Comparison of ENCODE assay signal across 21 cellular contexts in genomic region chrX:49019599-49020249, GRCh38.
"Had no signal": no experiment of that assay in that cellular context is flagged by ENCODE, and none has a peak within 500 bp of the region (broad histone marks: within the 10 kb centered on the region; RNA-seq: fewer than 3 reads in every experiment).

No MANE protein-coding gene starts in this region.

- H3K27ac ChIP-seq: ascending aorta, breast epithelium, esophagus muscularis mucosa, heart right ventricle, right atrium auricular region, thyroid gland had no signal

- DNase-seq: activated CD4-positive, alpha-beta T cell treated with anti-CD3 and anti-CD28 coated beads for 48 hours; activated CD4-positive, CD25-positive, alpha-beta regulatory T cell; activated CD8-positive, alpha-beta T cell treated with anti-CD3 and anti-CD28 coated beads, Interleukin-2, amount 10 ng/mL, durations not matched to agents 7 days and 5 days; activated naive CD4-positive, alpha-beta T cell treated with anti-CD3 and anti-CD28 coated beads, Interleukin-2, amount 10 ng/mL, durations not matched to agents 7 days and 5 days; activated naive CD8-positive, alpha-beta T cell treated with anti-CD3 and anti-CD28 coated beads, Interleukin-2, amount 50 U/mL, for 24 hours; activated T-cell treated with anti-CD3 and anti-CD28 coated beads, Interleukin-2, amount 50 U/mL, for 24 hours; cerebellar nuclear complex; effector CD4-positive, alpha-beta T cell; heart right ventricle; kidney glomerular epithelial cell; left ventricle myocardium superior; mesenchymal stem cell; naive B cell; stimulated activated CD4-positive, alpha-beta T cell treated with anti-CD3 and anti-CD28 coated beads, Interleukin-2, amount 100 ng/mL, for 24 hours; stimulated activated naive CD4-positive, alpha-beta T cell treated with Interleukin-2 at 50 U/mL for 16 hours; thyroid gland had no signal

- H3K27me3 ChIP-seq: ascending aorta, esophagus muscularis mucosa, heart right ventricle, right atrium auricular region, thyroid gland had no signal

- H3K4me3 ChIP-seq: ascending aorta, breast epithelium, esophagus muscularis mucosa, heart right ventricle, mucosa of descending colon, right atrium auricular region, thyroid gland had no signal

- H3K36me3 ChIP-seq: ascending aorta, breast epithelium, right atrium auricular region, thyroid gland had no signal

- H3K4me1 ChIP-seq: ascending aorta, breast epithelium, esophagus muscularis mucosa, heart right ventricle, right atrium auricular region, thyroid gland had no signal

- ATAC-seq: activated CD8-positive, alpha-beta T cell treated with anti-CD3 and anti-CD28 coated beads, Interleukin-2, amount 10 ng/mL, durations not matched to agents 7 days and 5 days; activated naive CD8-positive, alpha-beta T cell treated with anti-CD3 and anti-CD28 coated beads, Interleukin-2, amount 50 U/mL, for 24 hours; heart right ventricle; left ventricle myocardium superior; mucosa of descending colon had no signal

- H3K9me3 ChIP-seq: ascending aorta, breast epithelium, esophagus muscularis mucosa, heart right ventricle, mucosa of descending colon, right atrium auricular region, thyroid gland had no signal
